ENCODE assay signal across 1 cellular context in the genomic region with DNA sequence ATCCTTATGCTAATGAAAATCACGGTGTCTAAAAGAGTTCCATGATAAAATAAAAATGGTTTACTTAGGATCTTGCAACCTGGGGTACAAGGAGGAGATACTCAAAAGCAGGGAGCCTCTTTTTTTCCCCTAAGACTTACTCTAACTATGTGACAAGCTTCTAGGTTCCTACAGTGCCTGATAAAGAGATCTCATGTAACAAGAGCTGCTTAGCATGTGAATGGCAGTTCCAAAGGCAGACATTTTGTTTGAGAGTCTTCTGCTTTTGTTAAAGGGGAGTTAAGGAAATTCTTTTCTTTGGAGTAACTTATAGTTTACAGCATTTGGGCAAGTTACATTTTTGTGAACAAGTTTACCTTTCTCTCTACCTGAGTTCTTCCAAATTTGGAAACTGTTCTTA.
TF ChIP-seq lines count a peak whose summit lies in the region.

No MANE protein-coding gene starts in this region.

TF ChIP-seq in WTC11, 78 proteins besides CTCF, POLR2A, EP300 and RAD21 (continued from another document):
- no peak for TF ChIP-seq ZNF281 (CRISPR knock-in tag; IDR thresholded peaks at IDR 0.05)
